9 cellular contexts compared by ENCODE assay signal in genomic region chr10:103896225-103896624, GRCh38. TPM values are rescaled to one million over a fixed set of nuclear protein-coding genes. Genes with fewer than 3 reads are reported as not detected.
A peak's percentile ranks its signal among the peaks of the same experiment; 100 is the strongest.
DNase-seq lines count a peak whose midpoint lies in the region; ATAC-seq and TF ChIP-seq lines count a peak whose summit lies in the region.
"Had no signal": no experiment of that assay in that cellular context is flagged by ENCODE, and none has a peak within 500 bp of the region (broad histone marks: within the 10 kb centered on the region; RNA-seq: fewer than 3 reads in every experiment).

No MANE protein-coding gene starts in this region.

- H3K27me3 ChIP-seq in body of pancreas, result no peaks in the 10 kb centered on the region
- no peaks in the 10 kb centered on the region for H3K27me3 ChIP-seq in mesenchymal stem cell (ENCODE audit: control insufficient read depth in 1 of 2, insufficient read depth in 1 of 2, low read length in 2 of 2)

- no peak overlapping the region for H3K14ac ChIP-seq in mesenchymal stem cell (ENCODE audit: low read length in 2 of 2)

- TF ChIP-seq POLR2A in body of pancreas (IDR thresholded peaks at IDR 0.05), result no peak

- intact Hi-C loops in body of pancreas (cut with DNase I), result no loop called here

- no peaks in the 10 kb centered on the region for H3K27me3 Mint-ChIP-seq in activated naive CD4-positive, alpha-beta T cell treated with anti-CD3 and anti-CD28 coated beads, Interleukin-2, amount 50 U/mL, for 24 hours

- H3K4me1 ChIP-seq in body of pancreas, result peaks cover 39% of the 10 kb centered on the region
- peaks cover 7% of the 10 kb centered on the region for H3K4me1 ChIP-seq in mesenchymal stem cell (ENCODE audit: control insufficient read depth, insufficient read depth, low read depth, low read length)
- peaks cover 4% of the 10 kb centered on the region for H3K4me1 ChIP-seq in urinary bladder (ENCODE audit: insufficient read depth)

- peak overlapping the region; percentile 41 for H2AK5ac ChIP-seq in mesenchymal stem cell (ENCODE audit: low read length, severe bottlenecking)

- H2BK5ac ChIP-seq in mesenchymal stem cell (ENCODE audit: low read depth, low read length, poor library complexity, severe bottlenecking), result no peak overlapping the region

- H3K79me1 ChIP-seq in mesenchymal stem cell (replicated peaks; ENCODE audit: low read length, poor library complexity, severe bottlenecking), result peaks cover 13% of the 10 kb centered on the region

- H3K27ac ChIP-seq in body of pancreas, result peak overlapping the region; percentile 48 to 75 (median 60)
- peak overlapping the region; percentile 45 for H3K27ac ChIP-seq in mesenchymal stem cell (ENCODE audit: low read length, poor library complexity, severe bottlenecking)
- H3K27ac ChIP-seq in urinary bladder (ENCODE audit: low read depth), result peak overlapping the region; percentile 68

- no peak overlapping the region for H3K18ac ChIP-seq in mesenchymal stem cell (ENCODE audit: low read depth in 1 of 2, low read length in 2 of 2)

- TF ChIP-seq CTCF in body of pancreas (IDR thresholded peaks at IDR 0.05), result no peak

- H3K4me3 ChIP-seq in body of pancreas (no peak overlapping the region), mesenchymal stem cell (ENCODE audit: insufficient read depth in 1 of 2, low read depth in 1 of 2, low read length in 2 of 2) (no peak overlapping the region), urinary bladder (ENCODE audit: low read depth, low read length) (no peak overlapping the region)

- H3K9me3 Mint-ChIP-seq in activated naive CD4-positive, alpha-beta T cell treated with anti-CD3 and anti-CD28 coated beads, Interleukin-2, amount 50 U/mL, for 24 hours, result no peaks in the 10 kb centered on the region

- DNase-seq in activated naive CD4-positive, alpha-beta T cell treated with Interleukin-2 at 50 U/mL for 16 hours, result no peak
- DNase-seq in body of pancreas (peak in 3 of 4 donors; percentile 31 to 47 (median 35)), mesenchymal stem cell (peak; percentile 80), NCI-H1092 (lab: John Stamatoyannopoulos, UW) (no peak)
- DNase-seq in activated CD8-positive, alpha-beta memory T cell treated with anti-CD3 and anti-CD28 coated beads, Interleukin-2, amount 50 U/mL, for 48 hours, result no peak
- DNase-seq: midbrain had no signal

- H3K4me2 ChIP-seq in mesenchymal stem cell (ENCODE audit: low read length, poor library complexity, severe bottlenecking), result no peak overlapping the region

- H2AFZ ChIP-seq in mesenchymal stem cell (ENCODE audit: low read depth, low read length), result no peak overlapping the region

- H3K23ac ChIP-seq in mesenchymal stem cell (ENCODE audit: low read length in 2 of 2), result no peak overlapping the region

- peaks cover 46% of the 10 kb centered on the region for H3K4me1 Mint-ChIP-seq in activated naive CD4-positive, alpha-beta T cell treated with anti-CD3 and anti-CD28 coated beads, Interleukin-2, amount 50 U/mL, for 24 hours

- H3K4ac ChIP-seq in mesenchymal stem cell (ENCODE audit: low read depth in 1 of 2, low read length in 2 of 2), result peak overlapping the region in 1 of 2 experiments; percentile 25

- peak overlapping the region; percentile 87 for H3K9ac ChIP-seq in mesenchymal stem cell (ENCODE audit: low read length)

- H2BK12ac ChIP-seq in mesenchymal stem cell (ENCODE audit: low read length in 2 of 2), result peak overlapping the region in 1 of 2 experiments; percentile 40

- ATAC-seq in body of pancreas, result peak; percentile 65
- no peak for ATAC-seq in HG03571 (IDR thresholded peaks at IDR 0.05; ENCODE audit: unreplicated experiment)

- H3K4me3 Mint-ChIP-seq in activated naive CD4-positive, alpha-beta T cell treated with anti-CD3 and anti-CD28 coated beads, Interleukin-2, amount 50 U/mL, for 24 hours, result no peak overlapping the region

- H3K36me3 Mint-ChIP-seq in activated naive CD4-positive, alpha-beta T cell treated with anti-CD3 and anti-CD28 coated beads, Interleukin-2, amount 50 U/mL, for 24 hours, result peaks cover 10% of the 10 kb centered on the region

- no peak overlapping the region for H2BK120ac ChIP-seq in mesenchymal stem cell (ENCODE audit: low read depth, low read length)

- H2BK15ac ChIP-seq in mesenchymal stem cell (ENCODE audit: low read depth, poor library complexity, severe bottlenecking), result no peak overlapping the region

- peak overlapping the region; percentile 33 for H4K8ac ChIP-seq in mesenchymal stem cell (ENCODE audit: low read length)

- peak overlapping the region; percentile 82 for H3K27ac Mint-ChIP-seq in activated naive CD4-positive, alpha-beta T cell treated with anti-CD3 and anti-CD28 coated beads, Interleukin-2, amount 50 U/mL, for 24 hours

- H3K9me3 ChIP-seq in body of pancreas (no peaks in the 10 kb centered on the region), mesenchymal stem cell (ENCODE audit: control insufficient read depth, low read length) (no peaks in the 10 kb centered on the region)

- H4K91ac ChIP-seq in mesenchymal stem cell (ENCODE audit: low read length), result no peak overlapping the region

- H3K36me3 ChIP-seq in body of pancreas (replicated peaks in 1 of 2; ENCODE audit: insufficient read depth in 1 of 2, low read depth in 2 of 2) (peaks cover 0 to 10% of the 10 kb centered on the region in 2 donors), mesenchymal stem cell (ENCODE audit: control insufficient read depth in 1 of 2, insufficient read depth in 2 of 2, low read depth in 1 of 2, low read length in 2 of 2) (peaks cover 19 to 54% of the 10 kb centered on the region in 2 experiments), urinary bladder (ENCODE audit: insufficient read depth) (peaks cover 7% of the 10 kb centered on the region)

- WGBS in body of pancreas, 2 donors, result 34 to 38% methylated on average over 5 of the region's 5 CpGs
- 37% methylated on average over 3 of the region's 5 CpGs for WGBS in mesenchymal stem cell
- WGBS in urinary bladder, result 59% methylated on average over 5 of the region's 5 CpGs

RNA-seq across cellular contexts. Expression of gene STN1, which starts 21.8 kb away (rescaled TPM):
- 10 to 100 TPM in 1 of 2 donors, 1 to 10 TPM in 1; 5.9 to 32.2 TPM for total RNA-seq in body of pancreas
- polyA plus RNA-seq in mesenchymal stem cell (2013, experiment 1 of 2), result 18.5 TPM
- 19.1 TPM for polyA plus RNA-seq in mesenchymal stem cell (2013, experiment 2 of 2)
- total RNA-seq in urinary bladder, result 18.3 TPM
- polyA plus RNA-seq in urinary bladder, result 22.6 TPM

RNA-seq across cellular contexts. Expression of gene SH3PXD2A, which starts 40.8 kb away (rescaled TPM):
- total RNA-seq in body of pancreas (1 to 10 TPM; 7.3 to 9.9 TPM), urinary bladder (56.9 TPM)
- 8.7 TPM for polyA plus RNA-seq in mesenchymal stem cell (2013, experiment 1 of 2)
- polyA plus RNA-seq in mesenchymal stem cell (2013, experiment 2 of 2), result 8.7 TPM
- 29.6 TPM for polyA plus RNA-seq in urinary bladder

Comparison
In these comparisons a context has a peak if more than half of its experiments do, and no peak if none do; other contexts are left out.
1. DNase-seq: peak in body of pancreas (3 of 4) and mesenchymal stem cell (single experiment); none in activated naive CD4-positive, alpha-beta T cell treated with Interleukin-2 at 50 U/mL for 16 hours (single experiment), activated CD8-positive, alpha-beta memory T cell treated with anti-CD3 and anti-CD28 coated beads, Interleukin-2, amount 50 U/mL, for 48 hours (single experiment) and NCI-H1092 (single experiment).
2. Peak in every context shown above with its lines, with median percentiles within 50 percentile points of each other: H3K27ac ChIP-seq.